ENCODE assay signal across 9 cellular contexts in genomic region chr1:54377040-54377691, GRCh38. TPM values are rescaled to one million over a fixed set of nuclear protein-coding genes. Genes with fewer than 3 reads are reported as not detected.
A peak's percentile ranks its signal among the peaks of the same experiment; 100 is the strongest.
DNase-seq lines count a peak whose midpoint lies in the region; ATAC-seq and TF ChIP-seq lines count a peak whose summit lies in the region.
"Had no signal": no experiment of that assay in that cellular context is flagged by ENCODE, and none has a peak within 500 bp of the region (broad histone marks: within the 10 kb centered on the region; RNA-seq: fewer than 3 reads in every experiment).

No MANE protein-coding gene starts in this region.

- no peak overlapping the region for H2BK12ac ChIP-seq in trophoblast cell (ENCODE audit: low read length)

- no peak overlapping the region for H4K91ac ChIP-seq in trophoblast cell (ENCODE audit: low read depth, low read length)

- no peaks in the 10 kb centered on the region for H3K9me3 ChIP-seq in trophoblast cell (ENCODE audit: insufficient read depth, low read depth, low read length)

- no peak overlapping the region for H4K8ac ChIP-seq in trophoblast cell (ENCODE audit: low read depth, low read length)

- no peak overlapping the region for H3K27ac ChIP-seq in trophoblast cell (ENCODE audit: low read depth, low read length)

- H3K4me3 ChIP-seq in fibroblast of villous mesenchyme (ENCODE audit: low read depth, low read length) (no peak overlapping the region), trophoblast cell (ENCODE audit: low read depth, low read length) (no peak overlapping the region)

- H3K36me3 ChIP-seq in trophoblast cell (ENCODE audit: control insufficient read depth in 1 of 2, insufficient read depth in 2 of 2, low read length in 2 of 2), result peaks cover 18 to 22% of the 10 kb centered on the region in 2 experiments

- no peak overlapping the region for H3K14ac ChIP-seq in trophoblast cell (ENCODE audit: low read length)

- peaks cover 23% of the 10 kb centered on the region for H3K79me2 ChIP-seq in trophoblast cell (ENCODE audit: control insufficient read depth, insufficient read depth, low read length, poor library complexity)

- WGBS in trophoblast cell (ENCODE audit: extremely low coverage, insufficient coverage, insufficient read length), result no CpG with 5 or more reads among the region's 8 CpGs

- H4K12ac ChIP-seq in trophoblast cell (ENCODE audit: low read depth, low read length), result no peak overlapping the region

- H3K23ac ChIP-seq in trophoblast cell (ENCODE audit: low read length), result no peak overlapping the region

- no peak overlapping the region for H2BK120ac ChIP-seq in trophoblast cell (ENCODE audit: insufficient read depth, low read length, poor library complexity)

- no peak overlapping the region for H2AFZ ChIP-seq in trophoblast cell (ENCODE audit: insufficient read depth, low read length, poor library complexity)

- H3K4me1 ChIP-seq in trophoblast cell (ENCODE audit: control insufficient read depth in 1 of 2, insufficient read depth in 2 of 2, low read length in 2 of 2), result peaks cover 56 to 65% of the 10 kb centered on the region in 2 experiments

- no peak overlapping the region for H3K4me2 ChIP-seq in trophoblast cell (ENCODE audit: low read length)

- no peak overlapping the region for H3K18ac ChIP-seq in trophoblast cell (ENCODE audit: low read length)

- DNase-seq in M059J (ENCODE audit: low read depth) (peak; percentile 29), fibroblast of villous mesenchyme (ENCODE audit: low read depth) (peak; percentile 18), trophoblast cell (no peak)
- no peak for DNase-seq in stimulated activated CD4-positive, alpha-beta T cell treated with anti-CD3 and anti-CD28 coated beads, Interleukin-4, amount 100 ng/mL, for 24 hours
- DNase-seq: naive B cell, NCI-H2171 treated with DMSO at 0.1 percent for 48 hours had no signal

- H3K27me3 ChIP-seq in trophoblast cell (ENCODE audit: insufficient read depth, low read length), result no peaks in the 10 kb centered on the region

- no peak overlapping the region for H2AK5ac ChIP-seq in trophoblast cell (ENCODE audit: low read length)

- no peak overlapping the region for H2BK5ac ChIP-seq in trophoblast cell (ENCODE audit: low read depth, low read length, poor library complexity)

- H3K79me1 ChIP-seq in trophoblast cell (ENCODE audit: low read length), result peaks cover 11% of the 10 kb centered on the region

- H3K4ac ChIP-seq in trophoblast cell (ENCODE audit: low read depth, low read length), result peak overlapping the region; percentile 7

- H3K9ac ChIP-seq in trophoblast cell (ENCODE audit: low read length), result no peak overlapping the region

- no peak for TF ChIP-seq CTCF in fibroblast of villous mesenchyme (IDR thresholded peaks at IDR 0.05; ENCODE audit: insufficient read depth, low read depth, low read length)

- peak; percentile 8 for ATAC-seq in GM18519 (IDR thresholded peaks at IDR 0.05; ENCODE audit: low FRiP score, unreplicated experiment)
- no peak for ATAC-seq in HG02970 (IDR thresholded peaks at IDR 0.05; ENCODE audit: low FRiP score, unreplicated experiment)
- ATAC-seq in GM21528 (IDR thresholded peaks at IDR 0.05; ENCODE audit: low FRiP score, unreplicated experiment), result no peak

RNA-seq across cellular contexts. Expression of gene SSBP3, which starts 29.0 kb away (rescaled TPM):
- 11.7 and 18.8 TPM in 2 replicates for total RNA-seq in M059J (2014; rRNA removed; shearing (Covaris generic))
- total RNA-seq in fibroblast of villous mesenchyme, result 14.8 and 15.1 TPM in 2 replicates
- polyA plus RNA-seq in trophoblast cell (2013), result 137 and 143 TPM in 2 replicates

Comparison
In these comparisons a context has a peak if more than half of its experiments do, and no peak if none do; other contexts are left out.
1. DNase-seq: peak in M059J (single experiment) and fibroblast of villous mesenchyme (single experiment); none in trophoblast cell (0 of 2) and stimulated activated CD4-positive, alpha-beta T cell treated with anti-CD3 and anti-CD28 coated beads, Interleukin-4, amount 100 ng/mL, for 24 hours (single experiment).